In genomic region chr15:51759557-51760070, GRCh38 we compare ENCODE assay signal across 8 cellular contexts. TPM values are rescaled to one million over a fixed set of nuclear protein-coding genes. Genes with fewer than 3 reads are reported as not detected.
DNase-seq lines count a peak whose midpoint lies in the region; ATAC-seq and TF ChIP-seq lines count a peak whose summit lies in the region.

No MANE protein-coding gene starts in this region.

- no peak overlapping the region for H3K27ac ChIP-seq in CD8-positive, alpha-beta T cell (ENCODE audit: low read depth, low read length)

- no peaks in the 10 kb centered on the region for H3K36me3 Mint-ChIP-seq in CD8-positive, alpha-beta T cell
- no peaks in the 10 kb centered on the region for H3K36me3 Mint-ChIP-seq in Calu3 (ENCODE audit: insufficient read depth, unreplicated experiment)

- POLR2A ChIA-PET in CD8-positive, alpha-beta T cell (lab: Charles Lee) = no interaction called here

- H3K4me1 Mint-ChIP-seq in CD8-positive, alpha-beta T cell (ENCODE audit: low read depth) = peaks cover 12% of the 10 kb centered on the region
- no peaks in the 10 kb centered on the region for H3K4me1 Mint-ChIP-seq in Calu3 (ENCODE audit: low read depth, unreplicated experiment)

- no peak for ATAC-seq in HG02852 (IDR thresholded peaks at IDR 0.05; ENCODE audit: unreplicated experiment)
- ATAC-seq in CD8-positive, alpha-beta T cell = no peak

- no TSS peak for BruUV-seq in Calu3 (replicated peaks; lab: Mats Ljungman, UMichigan)

- H3K36me3 ChIP-seq in BE2C = no peaks in the 10 kb centered on the region; the same call in 1 of the 2 replicates
- no peaks in the 10 kb centered on the region for H3K36me3 ChIP-seq in CD8-positive, alpha-beta T cell (ENCODE audit: insufficient read depth, low read length)

- no peak overlapping the region for H3K4me3 Mint-ChIP-seq in CD8-positive, alpha-beta T cell
- H3K4me3 Mint-ChIP-seq in Calu3 (ENCODE audit: low read depth, unreplicated experiment) = no peak overlapping the region

- H3K9me3 Mint-ChIP-seq in CD8-positive, alpha-beta T cell = no peaks in the 10 kb centered on the region
- H3K9me3 Mint-ChIP-seq in Calu3 (ENCODE audit: low read depth, unreplicated experiment) = no peaks in the 10 kb centered on the region

- H3K4me3 ChIP-seq in BE2C (ENCODE audit: low read depth, low read length) = no peak overlapping the region
- no peak overlapping the region for H3K4me3 ChIP-seq in HFF-Myc (replicated peaks; ENCODE audit: low read depth, low read length)
- H3K4me3 ChIP-seq in WI38 (ENCODE audit: low read depth, low read length) = no peak overlapping the region
- H3K4me3 ChIP-seq in CD8-positive, alpha-beta T cell (ENCODE audit: low read depth, low read length) = no peak overlapping the region

- H3K27me3 Mint-ChIP-seq in CD8-positive, alpha-beta T cell (ENCODE audit: low read depth) = no peaks in the 10 kb centered on the region
- H3K27me3 Mint-ChIP-seq in Calu3 (ENCODE audit: unreplicated experiment) = peaks cover 67% of the 10 kb centered on the region

- intact Hi-C loops in CD8-positive, alpha-beta T cell (cut with DNase I, micrococcal nuclease) = loop anchor here in 1 of 2 experiments (5.0 kb wide), 1 partner anchor 37 kb away; no protein-coding TSS in a partner anchor
- intact Hi-C loops in Calu3 (cut with micrococcal nuclease; ENCODE audit: unreplicated experiment) = no loop called here

- H3K27ac Mint-ChIP-seq in CD8-positive, alpha-beta T cell = no peak overlapping the region
- no peak overlapping the region for H3K27ac Mint-ChIP-seq in Calu3 (ENCODE audit: unreplicated experiment)

- H3K4me1 ChIP-seq in BE2C = peaks cover 29% of the 10 kb centered on the region
- no peaks in the 10 kb centered on the region for H3K4me1 ChIP-seq in CD8-positive, alpha-beta T cell (ENCODE audit: insufficient read depth, low read length)

- no peaks in the 10 kb centered on the region for H3K27me3 ChIP-seq in BE2C
- H3K27me3 ChIP-seq in CD8-positive, alpha-beta T cell (ENCODE audit: insufficient read depth, low read length) = no peaks in the 10 kb centered on the region

- TF ChIP-seq CTCF in BE2C (IDR thresholded peaks at IDR 0.05; ENCODE audit: low read depth, low read length) (peak; percentile 80), HFF-Myc (IDR thresholded peaks at IDR 0.05; ENCODE audit: low read depth, low read length, missing control alignments) (peak; percentile 25), WI38 (IDR thresholded peaks at IDR 0.05; ENCODE audit: low read depth, low read length) (peak; percentile 35), Calu3 (IDR thresholded peaks at IDR 0.05; ENCODE audit: unreplicated experiment) (no peak)
- TF ChIP-seq CTCF in CD8-positive, alpha-beta T cell (IDR thresholded peaks at IDR 0.05) = no peak

- H3K9me3 ChIP-seq in BE2C = no peaks in the 10 kb centered on the region
- H3K9me3 ChIP-seq in CD8-positive, alpha-beta T cell (ENCODE audit: low read length) = no peaks in the 10 kb centered on the region

- DNase-seq in BE2C (peak; percentile 81), HFF-Myc (ENCODE audit: extremely low read depth, low read depth) (no peak), kidney glomerular epithelial cell (lab: John Stamatoyannopoulos, UW) (peak; percentile 38), COLO668 (lab: John Stamatoyannopoulos, UW; ENCODE audit: unreplicated experiment) (no peak), Calu3 (no peak)
- DNase-seq in CD8-positive, alpha-beta T cell = no peak

- CTCF ChIA-PET in CD8-positive, alpha-beta T cell (lab: Charles Lee) = interaction anchor here (1.4 to 2.8 kb wide), 3 partner anchors 17 to 110 kb away, joined by 3 to 17 read pairs (median 7); partner anchors contain the start of gene LYSMD2
- CTCF ChIA-PET in Calu3 (lab: Charles Lee) = no interaction called here

RNA-seq across cellular contexts. Expression of gene TMOD2, which starts 8.2 kb away (rescaled TPM):
- polyA plus RNA-seq in BE2C (2012; ENCODE audit: insufficient read depth, insufficient read length, low read depth) = 12.9 TPM
- 1 to 10 TPM; 5.1 to 5.3 TPM for total RNA-seq in CD8-positive, alpha-beta T cell
- 0.64 and 1.0 TPM in 2 replicates for total RNA-seq in Calu3 (2022)

RNA-seq across cellular contexts. Expression of gene LYSMD2, which starts 22.2 kb away (rescaled TPM):
- 37.3 TPM for polyA plus RNA-seq in BE2C (2012; ENCODE audit: insufficient read depth, insufficient read length, low read depth)
- total RNA-seq in CD8-positive, alpha-beta T cell = 10 to 100 TPM; 18.9 to 20.0 TPM
- total RNA-seq in Calu3 (2022) = 14.3 TPM in 2 replicates

Comparison
In these comparisons a context has a peak if more than half of its experiments do, and no peak if none do; other contexts are left out.
1. DNase-seq: peak in BE2C (single experiment) and kidney glomerular epithelial cell (single experiment); none in HFF-Myc (single experiment), COLO668 (single experiment), CD8-positive, alpha-beta T cell (0 of 7) and Calu3 (single experiment).
2. CTCF ChIP-seq: peak in BE2C (single experiment), HFF-Myc (single experiment) and WI38 (single experiment); none in CD8-positive, alpha-beta T cell (single experiment) and Calu3 (single experiment).